Comparison of ENCODE assay signal across 9 cellular contexts in the genomic region with DNA sequence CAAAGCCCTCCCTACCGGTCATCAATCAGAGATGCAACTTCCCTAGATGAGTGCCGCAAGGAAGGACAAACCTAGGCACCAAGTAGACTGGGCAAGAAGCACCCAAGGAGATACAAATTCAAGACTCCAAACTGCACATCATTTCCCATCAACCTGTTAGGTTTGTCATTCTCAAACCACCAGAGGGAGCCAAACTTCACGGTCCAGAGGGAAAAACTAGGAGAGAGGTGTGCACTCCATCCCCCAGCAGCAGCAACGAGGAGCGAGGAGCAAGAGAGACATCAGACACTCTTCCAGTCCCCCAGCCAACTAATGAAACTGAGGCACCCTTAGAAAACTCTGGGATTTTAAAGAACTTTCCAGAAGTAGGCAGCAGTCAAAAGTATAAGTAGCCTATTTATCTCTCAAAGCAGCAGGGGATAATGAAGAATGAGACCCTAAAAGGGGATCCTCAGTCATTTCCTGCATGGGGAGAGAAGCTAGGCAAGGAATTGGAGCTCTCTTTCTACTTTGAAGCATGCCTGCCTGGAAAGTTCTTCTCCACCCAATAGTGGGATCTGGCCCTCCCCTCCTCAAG. TPM values are rescaled to one million over a fixed set of nuclear protein-coding genes. Genes with fewer than 3 reads are reported as not detected.
DNase-seq lines count a peak whose midpoint lies in the region; ATAC-seq and TF ChIP-seq lines count a peak whose summit lies in the region.
"Had no signal": no experiment of that assay in that cellular context is flagged by ENCODE, and none has a peak within 500 bp of the region (broad histone marks: within the 10 kb centered on the region; RNA-seq: fewer than 3 reads in every experiment).

No MANE protein-coding gene starts in this region.

- H3K27me3 ChIP-seq in A673 (replicated peaks; ENCODE audit: insufficient read depth, low read depth, low read length, poor library complexity) (no peaks in the 10 kb centered on the region), MG63 (0 out of 2 replicates have a peak, but pooled peaks cover 2% of the 10 kb centered on the region)

- intact Hi-C loops in A673 (cut with micrococcal nuclease; ENCODE audit: unreplicated experiment), result loop anchor here (2.0 to 5.0 kb wide), 2 partner anchors 106 to 229 kb away; no protein-coding TSS in a partner anchor

- H3K36me3 ChIP-seq in A673 (ENCODE audit: insufficient read depth, low read length, poor library complexity, severe bottlenecking) (no peaks in the 10 kb centered on the region), MG63 (no peaks in the 10 kb centered on the region)

- no peak overlapping the region for H3K4me3 Mint-ChIP-seq in glutamatergic neuron (ENCODE audit: unreplicated experiment)

- H3K4me1 Mint-ChIP-seq in glutamatergic neuron (ENCODE audit: low read depth, unreplicated experiment), result no peaks in the 10 kb centered on the region

- H3K36me3 Mint-ChIP-seq in glutamatergic neuron (ENCODE audit: unreplicated experiment), result no peaks in the 10 kb centered on the region

- no peak for ATAC-seq in HG02763 (IDR thresholded peaks at IDR 0.05; ENCODE audit: unreplicated experiment)

- DNase-seq in A673 (ENCODE audit: low spot score) (peak; percentile 84), GM13976 (ENCODE audit: low spot score) (peak; percentile 46), MG63 (peak; percentile 52), SHP77 (lab: John Stamatoyannopoulos, UW) (peak; percentile 77 to 85), glutamatergic neuron (peak; percentile 60), pulmonary artery endothelial cell (ENCODE audit: low read depth, low spot score) (peak; percentile 10)
- peak; percentile 21 for DNase-seq in activated gamma-delta T cell treated with anti-CD3 and anti-CD28 coated beads, Interleukin-2, amount 50 U/mL, for 16 hours (ENCODE audit: low read depth)

- no peak overlapping the region for H3K27ac ChIP-seq in A673 (ENCODE audit: low read depth, low read length, poor library complexity, severe bottlenecking)
- H3K27ac ChIP-seq: skin epidermis had no signal

- H3K4me1 ChIP-seq in A673 (ENCODE audit: insufficient read depth, low read length, poor library complexity, severe bottlenecking), result no peaks in the 10 kb centered on the region

- TF ChIP-seq CTCF in A673 (conservative IDR thresholded peaks at IDR 0.05; ENCODE audit: low read depth, low read length) (peak; percentile 84), GM13976 (IDR thresholded peaks at IDR 0.05; ENCODE audit: borderline replicate concordance, control extremely low read depth, extremely low read depth, insufficient read depth, missing control alignments) (peak; percentile 81), glutamatergic neuron (IDR thresholded peaks at IDR 0.05; ENCODE audit: partially characterized antibody, unreplicated experiment) (peak; percentile 82)

- no TSS peak for BruUV-seq in A673 (replicated peaks; lab: Mats Ljungman, UMichigan)

- in situ Hi-C loops in GM13976 (cut with MboI; ENCODE audit: low sequenced_read_pairs, unreplicated experiment), result no loop called here

- CTCF ChIA-PET in A673 (lab: Charles Lee), result no interaction called here

- POLR2A ChIA-PET in A673 (lab: Charles Lee; ENCODE audit: low non-redundant PET), result no interaction called here

- H3K9me3 Mint-ChIP-seq in glutamatergic neuron (ENCODE audit: unreplicated experiment), result peaks cover 3% of the 10 kb centered on the region

- no peaks in the 10 kb centered on the region for H3K27me3 Mint-ChIP-seq in glutamatergic neuron (ENCODE audit: unreplicated experiment)

- no peak overlapping the region for H3K27ac Mint-ChIP-seq in glutamatergic neuron (ENCODE audit: unreplicated experiment)

- H3K9me3 ChIP-seq in A673 (ENCODE audit: low read depth, low read length, poor library complexity, severe bottlenecking), result no peaks in the 10 kb centered on the region
- H3K9me3 ChIP-seq in MG63, result no peaks in the 10 kb centered on the region

- H3K4me3 ChIP-seq in A673 (ENCODE audit: low read depth, low read length, poor library complexity, severe bottlenecking), result no peak overlapping the region
- no peak overlapping the region for H3K4me3 ChIP-seq in MG63
- H3K4me3 ChIP-seq: skin epidermis had no signal

RNA-seq across cellular contexts. Expression of gene NT5DC3, which starts 37.0 kb away (rescaled TPM):
- total RNA-seq in A673 (2021) (18.2 and 19.7 TPM in 2 replicates), glutamatergic neuron (ENCODE audit: unreplicated experiment) (2.1 TPM), pulmonary artery endothelial cell (4.2 and 5.3 TPM in 2 replicates)
- 10.9 and 11.8 TPM in 2 replicates for total RNA-seq in MG63 (2014; rRNA removed; shearing (Covaris generic); ENCODE audit: low replicate concordance)

RNA-seq across cellular contexts. Expression of gene HSP90B1, which starts 52.2 kb away (rescaled TPM):
- 955 and 970 TPM in 2 replicates for total RNA-seq in A673 (2021)
- 364 and 534 TPM in 2 replicates for total RNA-seq in MG63 (2014; rRNA removed; shearing (Covaris generic); ENCODE audit: low replicate concordance)
- total RNA-seq in glutamatergic neuron (ENCODE audit: unreplicated experiment), result 231 TPM
- total RNA-seq in pulmonary artery endothelial cell, result 668 and 1,188 TPM in 2 replicates

Comparison
In these comparisons a context has a peak if more than half of its experiments do, and no peak if none do; other contexts are left out.
1. DNase-seq: peak in every context shown above with its lines; median percentile 84 in A673; 81 in SHP77; 60 in glutamatergic neuron; 52 in MG63; 46 in GM13976; 21 in activated gamma-delta T cell treated with anti-CD3 and anti-CD28 coated beads, Interleukin-2, amount 50 U/mL, for 16 hours; 10 in pulmonary artery endothelial cell.